In the genomic region with DNA sequence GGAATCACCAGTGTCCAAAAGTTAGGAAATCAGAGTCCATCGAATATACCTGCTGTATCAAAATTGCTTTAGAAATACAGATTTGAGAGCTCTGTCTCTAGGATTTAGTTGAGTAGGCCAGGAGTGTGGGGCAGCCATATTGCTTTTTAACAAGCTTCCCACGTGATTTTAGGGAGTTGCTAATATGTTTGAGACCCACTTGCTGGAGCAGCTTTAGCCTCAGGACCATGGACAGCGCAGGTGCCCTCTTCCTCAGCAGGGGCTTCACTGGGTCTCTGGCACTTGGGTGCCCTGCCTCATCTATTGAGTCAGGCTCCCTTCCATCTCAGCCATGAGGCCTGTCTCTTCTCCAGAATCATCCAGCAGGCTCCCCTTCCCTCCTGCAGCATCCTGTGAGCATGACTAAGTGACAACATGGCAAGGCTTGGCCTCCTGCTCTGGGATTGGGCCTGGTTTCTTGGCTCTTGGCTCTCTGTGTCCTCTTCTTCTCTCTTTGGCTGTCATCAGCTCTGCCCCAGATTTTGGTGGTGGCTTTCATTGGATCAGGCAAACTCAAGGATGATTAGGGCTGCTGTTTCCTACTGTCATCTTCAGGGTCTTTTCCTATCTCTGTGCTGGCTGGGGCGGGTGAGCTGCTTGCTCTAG, we compare ENCODE assay signal across 12 cellular contexts.
DNase-seq lines count a peak whose midpoint lies in the region; ATAC-seq, FAIRE-seq and TF ChIP-seq lines count a peak whose summit lies in the region.
"Had no signal": no experiment of that assay in that cellular context is flagged by ENCODE, and none has a peak within 500 bp of the region (broad histone marks: within the 10 kb centered on the region; RNA-seq: fewer than 3 reads in every experiment).

No MANE protein-coding gene starts in this region.

- DNase-seq in A549 (ENCODE audit: low read depth in 1 of 2, low spot score in 1 of 2): peak in 1 of 2 experiments; percentile 12
- DNase-seq in H7: peak; percentile 79
- peak; percentile 70 to 77 for DNase-seq in SJCRH30
- peak; percentile 40 for DNase-seq in fibroblast of villous mesenchyme (ENCODE audit: low read depth)
- no peak for DNase-seq in D721Med (ENCODE audit: insufficient read length, low spot score)
- no peak for DNase-seq in NOMO-1 (lab: John Stamatoyannopoulos, UW; ENCODE audit: unreplicated experiment in 2 of 2)
- no peak for DNase-seq in T1000 (lab: John Stamatoyannopoulos, UW)
- no peak for DNase-seq in omental fat pad (ENCODE audit: low spot score)
- DNase-seq: CD4-positive, alpha-beta T cell; hippocampal formation had no signal

- H3K27me3 ChIP-seq in H7 (ENCODE audit: control insufficient read depth, insufficient read depth, low read length) (no peaks in the 10 kb centered on the region), SJCRH30 (peaks cover 4% of the 10 kb centered on the region; the same call in 1 of the 2 replicates)

- H3K9me3 ChIP-seq in A549 (no peaks in the 10 kb centered on the region), SJCRH30 (replicated peaks) (no peaks in the 10 kb centered on the region)

- no peak for TF ChIP-seq POLR2A in A549 (IDR thresholded peaks at IDR 0.05; ENCODE audit: low read length)

- H3K36me3 ChIP-seq in H7 (replicated peaks; ENCODE audit: control insufficient read depth, insufficient read depth, low read length) (no peaks in the 10 kb centered on the region), SJCRH30 (no peaks in the 10 kb centered on the region)

- no peak for TF ChIP-seq EP300 in A549 (IDR thresholded peaks at IDR 0.05)

- no peak overlapping the region for H3K4me3 ChIP-seq in A549
- no peak overlapping the region for H3K4me3 ChIP-seq in H7 (ENCODE audit: insufficient read depth, low read depth, low read length)
- H3K4me3 ChIP-seq in SJCRH30: no peak overlapping the region
- no peak overlapping the region for H3K4me3 ChIP-seq in fibroblast of villous mesenchyme (ENCODE audit: low read depth, low read length)
- H3K4me3 ChIP-seq: SK-N-MC had no signal

- no peak overlapping the region for H3K4me2 ChIP-seq in A549

- TF ChIP-seq CTCF in A549 (IDR thresholded peaks at IDR 0.05) (no peak), fibroblast of villous mesenchyme (IDR thresholded peaks at IDR 0.05; ENCODE audit: insufficient read depth, low read depth, low read length) (no peak), D721Med (IDR thresholded peaks at IDR 0.05; ENCODE audit: insufficient read depth, missing control alignments) (no peak), omental fat pad (IDR thresholded peaks at IDR 0.05) (no peak)

- H3K4me1 ChIP-seq in A549 (no peaks in the 10 kb centered on the region), SJCRH30 (no peaks in the 10 kb centered on the region)

- 14% methylated on average over 4 of the region's 4 CpGs for WGBS in A549 (ENCODE audit: missing lambda C conversion rate)

- POLR2A ChIA-PET in A549 (lab: Yijun Ruan, JAX): no interaction called here

- CTCF ChIA-PET in A549 (lab: Yijun Ruan, JAX): interaction anchor here (0.6 to 1.3 kb wide), 4 partner anchors 10 to 182 kb away, joined by 3 to 4 read pairs (median 3); no protein-coding TSS in a partner anchor

- FAIRE-seq in A549 (lab: Jason Lieb, UNC) (no peak), D721Med (lab: Jason Lieb, UNC) (no peak)

- TF ChIP-seq RAD21 in A549 (conservative IDR thresholded peaks at IDR 0.05 in 1 of 2, IDR thresholded peaks at IDR 0.05 in 1 of 2): no peak

- ATAC-seq in A549 (no peak), omental fat pad (ENCODE audit: low FRiP score) (no peak)
- ATAC-seq: naive thymus-derived CD8-positive, alpha-beta T cell had no signal

- H3K27ac ChIP-seq in A549 (no peak overlapping the region), SJCRH30 (no peak overlapping the region)
- H3K27ac ChIP-seq: SK-N-MC had no signal

TF ChIP-seq in A549, 52 proteins besides CTCF, POLR2A, EP300 and RAD21:
- TF ChIP-seq, protein P1, sequence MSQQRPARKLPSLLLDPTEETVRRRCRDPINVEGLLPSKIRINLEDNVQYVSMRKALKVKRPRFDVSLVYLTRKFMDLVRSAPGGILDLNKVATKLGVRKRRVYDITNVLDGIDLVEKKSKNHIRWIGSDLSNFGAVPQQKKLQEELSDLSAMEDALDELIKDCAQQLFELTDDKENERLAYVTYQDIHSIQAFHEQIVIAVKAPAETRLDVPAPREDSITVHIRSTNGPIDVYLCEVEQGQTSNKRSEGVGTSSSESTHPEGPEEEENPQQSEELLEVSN (IDR thresholded peaks at IDR 0.05; ENCODE audit: borderline replicate concordance, low read depth): no peak
- TF ChIP-seq, protein P2, sequence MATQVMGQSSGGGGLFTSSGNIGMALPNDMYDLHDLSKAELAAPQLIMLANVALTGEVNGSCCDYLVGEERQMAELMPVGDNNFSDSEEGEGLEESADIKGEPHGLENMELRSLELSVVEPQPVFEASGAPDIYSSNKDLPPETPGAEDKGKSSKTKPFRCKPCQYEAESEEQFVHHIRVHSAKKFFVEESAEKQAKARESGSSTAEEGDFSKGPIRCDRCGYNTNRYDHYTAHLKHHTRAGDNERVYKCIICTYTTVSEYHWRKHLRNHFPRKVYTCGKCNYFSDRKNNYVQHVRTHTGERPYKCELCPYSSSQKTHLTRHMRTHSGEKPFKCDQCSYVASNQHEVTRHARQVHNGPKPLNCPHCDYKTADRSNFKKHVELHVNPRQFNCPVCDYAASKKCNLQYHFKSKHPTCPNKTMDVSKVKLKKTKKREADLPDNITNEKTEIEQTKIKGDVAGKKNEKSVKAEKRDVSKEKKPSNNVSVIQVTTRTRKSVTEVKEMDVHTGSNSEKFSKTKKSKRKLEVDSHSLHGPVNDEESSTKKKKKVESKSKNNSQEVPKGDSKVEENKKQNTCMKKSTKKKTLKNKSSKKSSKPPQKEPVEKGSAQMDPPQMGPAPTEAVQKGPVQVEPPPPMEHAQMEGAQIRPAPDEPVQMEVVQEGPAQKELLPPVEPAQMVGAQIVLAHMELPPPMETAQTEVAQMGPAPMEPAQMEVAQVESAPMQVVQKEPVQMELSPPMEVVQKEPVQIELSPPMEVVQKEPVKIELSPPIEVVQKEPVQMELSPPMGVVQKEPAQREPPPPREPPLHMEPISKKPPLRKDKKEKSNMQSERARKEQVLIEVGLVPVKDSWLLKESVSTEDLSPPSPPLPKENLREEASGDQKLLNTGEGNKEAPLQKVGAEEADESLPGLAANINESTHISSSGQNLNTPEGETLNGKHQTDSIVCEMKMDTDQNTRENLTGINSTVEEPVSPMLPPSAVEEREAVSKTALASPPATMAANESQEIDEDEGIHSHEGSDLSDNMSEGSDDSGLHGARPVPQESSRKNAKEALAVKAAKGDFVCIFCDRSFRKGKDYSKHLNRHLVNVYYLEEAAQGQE (IDR thresholded peaks at IDR 0.05): peak; percentile 89

Comparison
In these comparisons a context has a peak if more than half of its experiments do, and no peak if none do; other contexts are left out.
1. DNase-seq: peak in H7 (single experiment), SJCRH30 (2 of 2) and fibroblast of villous mesenchyme (single experiment); none in D721Med (single experiment), NOMO-1 (0 of 2), T1000 (single experiment) and omental fat pad (single experiment).